In the genomic region with DNA sequence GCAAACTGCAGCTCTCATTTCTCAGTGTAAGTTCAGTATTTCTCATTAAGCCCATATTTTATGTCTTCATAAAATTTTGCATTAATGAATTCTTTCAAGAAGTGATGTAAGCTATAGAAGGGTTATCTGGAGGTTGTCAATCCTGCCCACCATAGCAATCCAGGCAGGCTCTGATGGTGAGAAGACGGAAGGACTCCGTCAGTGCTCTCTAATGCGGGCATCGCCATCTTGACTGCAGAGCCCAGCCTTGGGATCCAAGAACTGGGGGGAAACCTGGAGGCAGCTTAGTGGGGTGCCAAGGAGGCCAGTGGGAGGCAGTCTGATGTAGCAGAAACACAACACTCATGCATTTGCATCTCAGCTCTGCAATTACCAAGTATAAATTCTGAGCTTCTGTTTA, we compare ENCODE assay signal across 28 cellular contexts.
A peak's percentile ranks its signal among the peaks of the same experiment; 100 is the strongest.
DNase-seq lines count a peak whose midpoint lies in the region; ATAC-seq and TF ChIP-seq lines count a peak whose summit lies in the region.
"Had no signal": no experiment of that assay in that cellular context is flagged by ENCODE, and none has a peak within 500 bp of the region (broad histone marks: within the 10 kb centered on the region; RNA-seq: fewer than 3 reads in every experiment).

No MANE protein-coding gene starts in this region.

- H2BK12ac ChIP-seq in neuronal stem cell (ENCODE audit: low read length), result no peak overlapping the region

- no peak for ATAC-seq in HG03571 (IDR thresholded peaks at IDR 0.05; ENCODE audit: unreplicated experiment)
- ATAC-seq: A549; CD8-positive, alpha-beta T cell had no signal

- H3K4me3 ChIP-seq in neuronal stem cell (ENCODE audit: low read length in 2 of 2), result no peak overlapping the region
- no peak overlapping the region for H3K4me3 ChIP-seq in osteoblast (ENCODE audit: insufficient read depth, low read length)
- H3K4me3 ChIP-seq: A549; BLaER1; BLaER1 treated with 17β-estradiol and CSF1 and Interleukin-3, amounts not matched to agents 10 nM and 100 nM had no signal

- no peak overlapping the region for H3K14ac ChIP-seq in neuronal stem cell (ENCODE audit: low read length)

- H2AFZ ChIP-seq in neuronal stem cell (ENCODE audit: low read length), result no peak overlapping the region
- no peak overlapping the region for H2AFZ ChIP-seq in osteoblast (ENCODE audit: low read length)

- no peak overlapping the region for H4K8ac ChIP-seq in neuronal stem cell (ENCODE audit: low read depth, low read length)

- no peak overlapping the region for H4K91ac ChIP-seq in neuronal stem cell (ENCODE audit: low read depth, low read length, poor library complexity)

- H3K4ac ChIP-seq in neuronal stem cell (ENCODE audit: low read length), result no peak overlapping the region

- peak overlapping the region; percentile 69 for H3K18ac ChIP-seq in neuronal stem cell (ENCODE audit: low read length)

- no peak overlapping the region for H2BK15ac ChIP-seq in neuronal stem cell (ENCODE audit: low read length)

- H3K36me3 ChIP-seq in neuronal stem cell (replicated peaks in 1 of 2; ENCODE audit: control insufficient read depth in 2 of 2, insufficient read depth in 2 of 2, low read length in 2 of 2) (no peaks in the 10 kb centered on the region), osteoblast (ENCODE audit: insufficient read depth, low read length) (no peaks in the 10 kb centered on the region)
- H3K36me3 ChIP-seq: BE2C; BLaER1; BLaER1 treated with 17β-estradiol and CSF1 and Interleukin-3, amounts not matched to agents 10 nM and 100 nM had no signal

- H3K4me2 ChIP-seq in neuronal stem cell (ENCODE audit: insufficient read depth, low read length, poor library complexity, severe bottlenecking) (no peak overlapping the region), osteoblast (ENCODE audit: insufficient read depth, low read length) (no peak overlapping the region)
- H3K4me2 ChIP-seq: A549, BLaER1 had no signal

- no peak overlapping the region for H2AK5ac ChIP-seq in neuronal stem cell (ENCODE audit: low read depth, low read length)

- H3K79me1 ChIP-seq in neuronal stem cell (ENCODE audit: low read depth, low read length), result no peaks in the 10 kb centered on the region

- H2BK120ac ChIP-seq in neuronal stem cell (ENCODE audit: low read depth, low read length), result no peak overlapping the region

- H3K27ac ChIP-seq in neuronal stem cell (replicated peaks; ENCODE audit: low read length) (no peak overlapping the region), osteoblast (ENCODE audit: low read depth, low read length) (no peak overlapping the region)
- H3K27ac ChIP-seq: 22Rv1; A549; BLaER1; BLaER1 treated with 17β-estradiol and CSF1 and Interleukin-3, amounts not matched to agents 10 nM and 100 nM; C4-2B had no signal

- no peak overlapping the region for H3K23ac ChIP-seq in neuronal stem cell (ENCODE audit: low read depth, low read length, poor library complexity)

- WGBS in neuronal stem cell (ENCODE audit: extremely low coverage in 2 of 2, insufficient read length in 2 of 2, insufficient replicate concordance in 1 of 2), 2 donors, result no CpG with 5 or more reads among the region's 4 CpGs

- H3K9me3 ChIP-seq in neuronal stem cell (replicated peaks in 1 of 2; ENCODE audit: control insufficient read depth in 2 of 2, insufficient read depth in 1 of 2, low read depth in 1 of 2, low read length in 2 of 2) (peaks cover 0 to 2% of the 10 kb centered on the region in 2 donors), osteoblast (ENCODE audit: low read depth, low read length) (no peaks in the 10 kb centered on the region)
- H3K9me3 ChIP-seq: A549, BE2C, BLaER1, Caco-2 had no signal

- H3K79me2 ChIP-seq in osteoblast (ENCODE audit: insufficient read depth, low read length), result no peaks in the 10 kb centered on the region

- DNase-seq in neuronal stem cell (ENCODE audit: low spot score) (no peak), osteoblast (ENCODE audit: insufficient read length, low spot score, missing footprints) (peak; percentile 59)
- no peak for DNase-seq in stimulated activated CD4-positive, alpha-beta T cell treated with anti-CD3 and anti-CD28 coated beads, Interleukin-2, amount 100 ng/mL, for 48 hours
- DNase-seq: 8988T; ACHN; BE2C; C1 segment of cervical spinal cord; Caco-2; Calu3; CD4-positive, alpha-beta memory T cell; CD4-positive, alpha-beta T cell; CD4-positive, CD25-positive, alpha-beta regulatory T cell; CD8-positive, alpha-beta memory T cell; CD8-positive, alpha-beta T cell; COR-L47; DMS 273 treated with DMSO at 0.1 percent for 48 hours; DMS153; DMS53; DMS79; DMS79 treated with DMSO at 0.1 percent for 48 hours; DND-41; EL had no signal

- no peak for TF ChIP-seq CTCF in osteoblast (IDR thresholded peaks at IDR 0.05; ENCODE audit: extremely low read depth, low read depth, low read length)

- no peaks in the 10 kb centered on the region for H3K27me3 ChIP-seq in neuronal stem cell (ENCODE audit: control insufficient read depth in 3 of 3, insufficient read depth in 3 of 3, low read depth in 1 of 3, low read length in 3 of 3)
- peaks cover 13% of the 10 kb centered on the region for H3K27me3 ChIP-seq in osteoblast (ENCODE audit: insufficient read depth, low read length)
- H3K27me3 ChIP-seq: BE2C; BLaER1; BLaER1 treated with 17β-estradiol and CSF1 and Interleukin-3, amounts not matched to agents 10 nM and 100 nM had no signal

- H3K4me1 ChIP-seq in neuronal stem cell (ENCODE audit: control insufficient read depth in 2 of 2, insufficient read depth in 1 of 2, low read depth in 1 of 2, low read length in 2 of 2), result peaks cover 3% of the 10 kb centered on the region in 2 donors
- H3K4me1 ChIP-seq in osteoblast (ENCODE audit: insufficient read depth, low read length), result peaks cover 4% of the 10 kb centered on the region
- H3K4me1 ChIP-seq: A549, BE2C, BLaER1, Caco-2 had no signal

- H3K9ac ChIP-seq in neuronal stem cell (ENCODE audit: low read depth, low read length, poor library complexity), result no peak overlapping the region
- H3K9ac ChIP-seq: BLaER1; BLaER1 treated with 17β-estradiol and CSF1 and Interleukin-3, amounts not matched to agents 10 nM and 100 nM had no signal

- H2BK5ac ChIP-seq in neuronal stem cell (ENCODE audit: low read length), result no peak overlapping the region

- no peaks in the 10 kb centered on the region for H4K20me1 ChIP-seq in osteoblast (ENCODE audit: insufficient read depth, low read length)
- H4K20me1 ChIP-seq: BLaER1; BLaER1 treated with 17β-estradiol and CSF1 and Interleukin-3, amounts not matched to agents 10 nM and 100 nM had no signal
